In genomic region chr14:55603401-55603953, GRCh38 we compare ENCODE assay signal across 1 cellular context.
TF ChIP-seq lines count a peak whose summit lies in the region.

No MANE protein-coding gene starts in this region.

TF ChIP-seq in H1, 55 proteins besides CTCF, POLR2A, EP300 and RAD21 (continued from another document):
- no peak for TF ChIP-seq JUN (IDR thresholded peaks at IDR 0.05; ENCODE audit: low read depth, low read length)
- TF ChIP-seq CBX5 (IDR thresholded peaks at IDR 0.05; ENCODE audit: low read depth, low read length), result no peak
- no peak for TF ChIP-seq TAF7 (optimal IDR thresholded peaks at IDR 0.05; ENCODE audit: borderline replicate concordance, low read depth, low read length)
